In genomic region chr3:186472466-186473008, GRCh38 we compare ENCODE assay signal across 1 cellular context.
TF ChIP-seq lines count a peak whose summit lies in the region.

No MANE protein-coding gene starts in this region.

TF ChIP-seq in K562, 482 proteins besides CTCF, POLR2A, EP300 and RAD21 (continued from another document):
- TF ChIP-seq ID3 (CRISPR knock-in tag; IDR thresholded peaks at IDR 0.05): no peak
- TF ChIP-seq ID3 (tag; IDR thresholded peaks at IDR 0.05): no peak
- no peak for TF ChIP-seq ZNF586 (CRISPR knock-in tag; conservative IDR thresholded peaks at IDR 0.05)
- no peak for TF ChIP-seq CBX2 (IDR thresholded peaks at IDR 0.05; ENCODE audit: insufficient read depth, low read length, poor library complexity, severe bottlenecking)
- TF ChIP-seq ZNF551 (CRISPR knock-in tag; IDR thresholded peaks at IDR 0.05): no peak
- no peak for TF ChIP-seq ZNF175 (CRISPR knock-in tag; IDR thresholded peaks at IDR 0.05; ENCODE audit: low read depth)
